ENCODE assay signal across 1 cellular context in the genomic region with DNA sequence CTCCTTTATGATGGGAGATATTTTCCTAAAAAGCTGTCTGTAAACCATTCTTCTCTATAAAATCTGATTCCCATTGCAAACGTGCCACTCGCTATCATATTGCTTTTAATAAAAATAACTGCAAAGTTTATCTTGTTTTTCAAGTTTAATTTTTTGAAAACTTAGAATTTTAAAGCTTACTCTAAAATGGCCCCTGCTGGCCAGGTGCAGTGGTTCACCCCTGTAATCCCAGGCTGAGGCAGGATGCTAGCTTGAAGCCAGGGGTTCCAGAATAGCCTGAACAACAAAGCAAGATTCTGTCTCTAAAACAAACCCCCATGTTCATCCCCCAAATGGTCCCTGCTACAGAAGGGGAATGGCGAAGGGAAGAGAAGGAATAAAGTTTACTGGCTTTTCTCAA.
TF ChIP-seq lines count a peak whose summit lies in the region.

No MANE protein-coding gene starts in this region.

TF ChIP-seq in H1, 55 proteins besides CTCF, POLR2A, EP300 and RAD21:
- TF ChIP-seq CHD1 (IDR thresholded peaks at IDR 0.05; ENCODE audit: low read depth, low read length), result no peak
- TF ChIP-seq JUND (IDR thresholded peaks at IDR 0.05; ENCODE audit: low read length), result no peak
- TF ChIP-seq SIX5 (IDR thresholded peaks at IDR 0.05; ENCODE audit: low read depth, low read length), result no peak
- no peak for TF ChIP-seq FOSL1 (IDR thresholded peaks at IDR 0.05; ENCODE audit: insufficient read depth, low read depth, low read length)
- no peak for TF ChIP-seq HDAC6 (IDR thresholded peaks at IDR 0.05; ENCODE audit: low read depth, low read length)
- TF ChIP-seq, protein P1, sequence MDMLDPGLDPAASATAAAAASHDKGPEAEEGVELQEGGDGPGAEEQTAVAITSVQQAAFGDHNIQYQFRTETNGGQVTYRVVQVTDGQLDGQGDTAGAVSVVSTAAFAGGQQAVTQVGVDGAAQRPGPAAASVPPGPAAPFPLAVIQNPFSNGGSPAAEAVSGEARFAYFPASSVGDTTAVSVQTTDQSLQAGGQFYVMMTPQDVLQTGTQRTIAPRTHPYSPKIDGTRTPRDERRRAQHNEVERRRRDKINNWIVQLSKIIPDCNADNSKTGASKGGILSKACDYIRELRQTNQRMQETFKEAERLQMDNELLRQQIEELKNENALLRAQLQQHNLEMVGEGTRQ (IDR thresholded peaks at IDR 0.05; ENCODE audit: low read length), result no peak
- TF ChIP-seq, protein P2, sequence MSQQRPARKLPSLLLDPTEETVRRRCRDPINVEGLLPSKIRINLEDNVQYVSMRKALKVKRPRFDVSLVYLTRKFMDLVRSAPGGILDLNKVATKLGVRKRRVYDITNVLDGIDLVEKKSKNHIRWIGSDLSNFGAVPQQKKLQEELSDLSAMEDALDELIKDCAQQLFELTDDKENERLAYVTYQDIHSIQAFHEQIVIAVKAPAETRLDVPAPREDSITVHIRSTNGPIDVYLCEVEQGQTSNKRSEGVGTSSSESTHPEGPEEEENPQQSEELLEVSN (IDR thresholded peaks at IDR 0.05), result no peak
- no peak for TF ChIP-seq SP2 (IDR thresholded peaks at IDR 0.05; ENCODE audit: low read length)
- no peak for TF ChIP-seq NRF1 (IDR thresholded peaks at IDR 0.05; ENCODE audit: low read depth, low read length)
- no peak for TF ChIP-seq NANOG (IDR thresholded peaks at IDR 0.05; ENCODE audit: insufficient read depth, low read depth, low read length, poor library complexity, severe bottlenecking)
- no peak for TF ChIP-seq KDM4A (IDR thresholded peaks at IDR 0.05; ENCODE audit: low read depth, low read length, severe bottlenecking)
- TF ChIP-seq HDAC2 (IDR thresholded peaks at IDR 0.05; ENCODE audit: borderline replicate concordance in 1 of 2, low read depth in 2 of 2, low read length in 2 of 2), result no peak
- no peak for TF ChIP-seq YY1 (IDR thresholded peaks at IDR 0.05; ENCODE audit: low read depth, low read length)
- TF ChIP-seq CBX5 (IDR thresholded peaks at IDR 0.05; ENCODE audit: low read depth, low read length), result no peak
- TF ChIP-seq RFX5 (IDR thresholded peaks at IDR 0.05; ENCODE audit: borderline replicate concordance, low read depth, low read length), result no peak
- TF ChIP-seq ZNF274 (IDR thresholded peaks at IDR 0.05; ENCODE audit: borderline replicate concordance, extremely low read depth, low read length), result no peak
